In genomic region chr2:134401789-134402188, GRCh38 we compare ENCODE assay signal across 14 cellular contexts.
DNase-seq lines count a peak whose midpoint lies in the region; ATAC-seq and TF ChIP-seq lines count a peak whose summit lies in the region.
"Had no signal": no experiment of that assay in that cellular context is flagged by ENCODE, and none has a peak within 500 bp of the region (broad histone marks: within the 10 kb centered on the region; RNA-seq: fewer than 3 reads in every experiment).

No MANE protein-coding gene starts in this region.

- H3K4ac ChIP-seq in mesendoderm (ENCODE audit: low read depth, low read length): no peak overlapping the region

- peak overlapping the region; percentile 40 for H3K27ac Mint-ChIP-seq in stimulated activated memory B cell treated with anti-CD40 and anti-IgM and Interleukin-4, amounts not matched to agents 10 μg/mL and 1 μg/mL and 100 μg/mL, for 72 hours
- H3K27ac Mint-ChIP-seq in activated CD4-positive, alpha-beta T cell treated with anti-CD3 and anti-CD28 coated beads, Interleukin-2, amount 10 ng/mL, durations not matched to agents 7 days and 5 days: no peak overlapping the region
- H3K27ac Mint-ChIP-seq: endodermal cell; stimulated activated naive CD8-positive, alpha-beta T cell treated with anti-CD3 and anti-CD28 coated beads, Interleukin-15, amount 100 ng/mL, for 72 hours had no signal

- no peaks in the 10 kb centered on the region for H3K9me3 Mint-ChIP-seq in stimulated activated memory B cell treated with anti-CD40 and anti-IgM and Interleukin-4, amounts not matched to agents 10 μg/mL and 1 μg/mL and 100 μg/mL, for 72 hours
- H3K9me3 Mint-ChIP-seq in activated CD4-positive, alpha-beta T cell treated with anti-CD3 and anti-CD28 coated beads, Interleukin-2, amount 10 ng/mL, durations not matched to agents 7 days and 5 days: no peaks in the 10 kb centered on the region
- H3K9me3 Mint-ChIP-seq: endodermal cell; stimulated activated naive CD8-positive, alpha-beta T cell treated with anti-CD3 and anti-CD28 coated beads, Interleukin-15, amount 100 ng/mL, for 72 hours had no signal

- peaks cover 44% of the 10 kb centered on the region for H3K36me3 Mint-ChIP-seq in stimulated activated memory B cell treated with anti-CD40 and anti-IgM and Interleukin-4, amounts not matched to agents 10 μg/mL and 1 μg/mL and 100 μg/mL, for 72 hours
- peaks cover 18% of the 10 kb centered on the region for H3K36me3 Mint-ChIP-seq in activated CD4-positive, alpha-beta T cell treated with anti-CD3 and anti-CD28 coated beads, Interleukin-2, amount 10 ng/mL, durations not matched to agents 7 days and 5 days (ENCODE audit: low read depth)

- intact Hi-C loops in left ventricle myocardium inferior (cut with micrococcal nuclease): no loop called here

- peak; percentile 55 for DNase-seq in EH (ENCODE audit: low read depth)
- DNase-seq in left ventricle myocardium inferior: no peak
- no peak for DNase-seq in RPMI8226
- DNase-seq in mesendoderm: no peak
- DNase-seq in medulla oblongata (ENCODE audit: extremely low spot score): no peak
- no peak for DNase-seq in activated CD4-positive, alpha-beta T cell treated with anti-CD3 and anti-CD28 coated beads, Interleukin-2, amount 10 ng/mL, durations not matched to agents 7 days and 5 days
- DNase-seq: activated T-cell treated with anti-CD3 and anti-CD28 coated beads, Interleukin-2, amount 50 U/mL, for 48 hours; endodermal cell; hypothalamus; NCI-H187 treated with DMSO at 0.1 percent for 48 hours; stimulated activated CD4-positive, alpha-beta T cell treated with anti-CD3 and anti-CD28 coated beads, Interleukin-4, amount 100 ng/mL, for 24 hours; stimulated activated naive CD8-positive, alpha-beta T cell treated with anti-CD3 and anti-CD28 coated beads, Interleukin-15, amount 100 ng/mL, for 72 hours had no signal

- H3K56ac ChIP-seq in mesendoderm (ENCODE audit: low read length): no peak overlapping the region

- H3K4me1 Mint-ChIP-seq in stimulated activated memory B cell treated with anti-CD40 and anti-IgM and Interleukin-4, amounts not matched to agents 10 μg/mL and 1 μg/mL and 100 μg/mL, for 72 hours: peaks cover 19% of the 10 kb centered on the region
- H3K4me1 Mint-ChIP-seq in activated CD4-positive, alpha-beta T cell treated with anti-CD3 and anti-CD28 coated beads, Interleukin-2, amount 10 ng/mL, durations not matched to agents 7 days and 5 days: no peaks in the 10 kb centered on the region
- H3K4me1 Mint-ChIP-seq: stimulated activated naive CD8-positive, alpha-beta T cell treated with anti-CD3 and anti-CD28 coated beads, Interleukin-15, amount 100 ng/mL, for 72 hours had no signal

- H4K8ac ChIP-seq in mesendoderm (ENCODE audit: low read depth, low read length): no peak overlapping the region

- no peak overlapping the region for H2BK5ac ChIP-seq in mesendoderm (ENCODE audit: low read length)

- POLR2A ChIA-PET in activated CD4-positive, alpha-beta T cell treated with anti-CD3 and anti-CD28 coated beads, Interleukin-2, amount 10 ng/mL, durations not matched to agents 7 days and 5 days (lab: Charles Lee): no interaction called here

- no peaks in the 10 kb centered on the region for H3K79me2 ChIP-seq in mesendoderm (ENCODE audit: control insufficient read depth, insufficient read depth, low read length)

- H3K4me1 ChIP-seq in left ventricle myocardium inferior: peaks cover 69% of the 10 kb centered on the region
- H3K4me1 ChIP-seq in mesendoderm (ENCODE audit: control insufficient read depth, low read depth, low read length): no peaks in the 10 kb centered on the region

- H4K5ac ChIP-seq in mesendoderm (ENCODE audit: low read length): no peak overlapping the region

- no peaks in the 10 kb centered on the region for H3K9me3 ChIP-seq in left ventricle myocardium inferior (replicated peaks)

- H3K4me3 Mint-ChIP-seq in stimulated activated memory B cell treated with anti-CD40 and anti-IgM and Interleukin-4, amounts not matched to agents 10 μg/mL and 1 μg/mL and 100 μg/mL, for 72 hours: no peak overlapping the region
- H3K4me3 Mint-ChIP-seq in activated CD4-positive, alpha-beta T cell treated with anti-CD3 and anti-CD28 coated beads, Interleukin-2, amount 10 ng/mL, durations not matched to agents 7 days and 5 days: no peak overlapping the region
- H3K4me3 Mint-ChIP-seq: endodermal cell; stimulated activated naive CD8-positive, alpha-beta T cell treated with anti-CD3 and anti-CD28 coated beads, Interleukin-15, amount 100 ng/mL, for 72 hours had no signal

- no CpG with 5 or more reads among the region's 2 CpGs for WGBS in mesendoderm (ENCODE audit: extremely low coverage, insufficient coverage, low lambda C conversion rate)

- H3K27me3 ChIP-seq in left ventricle myocardium inferior (ENCODE audit: low read depth): no peaks in the 10 kb centered on the region
- no peaks in the 10 kb centered on the region for H3K27me3 ChIP-seq in mesendoderm (ENCODE audit: insufficient read depth, low read length, poor library complexity)

- no peaks in the 10 kb centered on the region for H3K27me3 Mint-ChIP-seq in stimulated activated memory B cell treated with anti-CD40 and anti-IgM and Interleukin-4, amounts not matched to agents 10 μg/mL and 1 μg/mL and 100 μg/mL, for 72 hours
- no peaks in the 10 kb centered on the region for H3K27me3 Mint-ChIP-seq in activated CD4-positive, alpha-beta T cell treated with anti-CD3 and anti-CD28 coated beads, Interleukin-2, amount 10 ng/mL, durations not matched to agents 7 days and 5 days
- H3K27me3 Mint-ChIP-seq: stimulated activated naive CD8-positive, alpha-beta T cell treated with anti-CD3 and anti-CD28 coated beads, Interleukin-15, amount 100 ng/mL, for 72 hours had no signal

- no peak overlapping the region for H2BK15ac ChIP-seq in mesendoderm (replicated peaks; ENCODE audit: low read depth)

- peaks cover 12% of the 10 kb centered on the region for H3K36me3 ChIP-seq in left ventricle myocardium inferior
- no peaks in the 10 kb centered on the region for H3K36me3 ChIP-seq in mesendoderm (ENCODE audit: control insufficient read depth, insufficient read depth, low read length)

- H3K4me3 ChIP-seq in left ventricle myocardium inferior: no peak overlapping the region
- no peak overlapping the region for H3K4me3 ChIP-seq in mesendoderm (ENCODE audit: low read length)

- H3K4me2 ChIP-seq in mesendoderm (ENCODE audit: low read length): no peak overlapping the region

- no peak for TF ChIP-seq CTCF in VCaP (conservative IDR thresholded peaks at IDR 0.05)
- TF ChIP-seq CTCF in left ventricle myocardium inferior (IDR thresholded peaks at IDR 0.05; ENCODE audit: borderline replicate concordance): no peak

- no peak overlapping the region for H2AK5ac ChIP-seq in mesendoderm (ENCODE audit: low read length)

- H3K9ac ChIP-seq in mesendoderm (ENCODE audit: low read length): no peak overlapping the region

- no peak for ATAC-seq in stimulated activated memory B cell treated with anti-CD40 and anti-IgM and Interleukin-4, amounts not matched to agents 10 μg/mL and 1 μg/mL and 100 μg/mL, for 72 hours
- ATAC-seq: stimulated activated naive CD8-positive, alpha-beta T cell treated with anti-CD3 and anti-CD28 coated beads, Interleukin-15, amount 100 ng/mL, for 72 hours had no signal

- H3K27ac ChIP-seq in VCaP: peak overlapping the region; percentile 22; the same call in 1 of the 2 replicates
- H3K27ac ChIP-seq in left ventricle myocardium inferior (replicated peaks): peak overlapping the region; percentile 85
- no peak overlapping the region for H3K27ac ChIP-seq in mesendoderm (ENCODE audit: low read depth, low read length)

- H2BK120ac ChIP-seq in mesendoderm (ENCODE audit: low read depth, low read length): no peak overlapping the region

- CTCF ChIA-PET in activated CD4-positive, alpha-beta T cell treated with anti-CD3 and anti-CD28 coated beads, Interleukin-2, amount 10 ng/mL, durations not matched to agents 7 days and 5 days (lab: Charles Lee): no interaction called here

- no peaks in the 10 kb centered on the region for H3K79me1 ChIP-seq in mesendoderm (ENCODE audit: low read length)

- no peak overlapping the region for H3K23ac ChIP-seq in mesendoderm (ENCODE audit: low read length)

- H3K18ac ChIP-seq in mesendoderm (ENCODE audit: low read length): no peak overlapping the region
